In genomic region chr3:62936626-62937254, GRCh38 we compare ENCODE assay signal across 22 cellular contexts.
"Had no signal": no experiment of that assay in that cellular context is flagged by ENCODE, and none has a peak within 500 bp of the region (broad histone marks: within the 10 kb centered on the region; RNA-seq: fewer than 3 reads in every experiment).

No MANE protein-coding gene starts in this region.

- H3K27ac ChIP-seq: KMS-11, RWPE1 had no signal

- H3K4me2 ChIP-seq: KMS-11 had no signal

- DNase-seq: IMR-90; MV-4-11; NCI-H1048; NCI-H1105; NCI-H146; NCI-H1694 treated with DMSO at 0.1 percent for 48 hours; NCI-H2029; NCI-H2081 treated with DMSO at 0.1 percent for 48 hours; NCI-H2171; NCI-H226; NCI-H446; NCI-H510A; NCI-H526; NCI-H748 treated with DMSO at 0.1 percent for 48 hours; NK-92 treated with Interleukin-12 subunit alpha and Interleukin-12 subunit beta, amount 100 ng/mL, for 24 hours; PC-3; SHP77 had no signal

- H3K9ac ChIP-seq: KMS-11 had no signal

- ATAC-seq: HepG2, Panc1, PC-3, SK-N-SH treated with all-trans-retinoic acid at 6 μM for 48 hours had no signal
